Comparison of ENCODE assay signal across 8 cellular contexts in the genomic region with DNA sequence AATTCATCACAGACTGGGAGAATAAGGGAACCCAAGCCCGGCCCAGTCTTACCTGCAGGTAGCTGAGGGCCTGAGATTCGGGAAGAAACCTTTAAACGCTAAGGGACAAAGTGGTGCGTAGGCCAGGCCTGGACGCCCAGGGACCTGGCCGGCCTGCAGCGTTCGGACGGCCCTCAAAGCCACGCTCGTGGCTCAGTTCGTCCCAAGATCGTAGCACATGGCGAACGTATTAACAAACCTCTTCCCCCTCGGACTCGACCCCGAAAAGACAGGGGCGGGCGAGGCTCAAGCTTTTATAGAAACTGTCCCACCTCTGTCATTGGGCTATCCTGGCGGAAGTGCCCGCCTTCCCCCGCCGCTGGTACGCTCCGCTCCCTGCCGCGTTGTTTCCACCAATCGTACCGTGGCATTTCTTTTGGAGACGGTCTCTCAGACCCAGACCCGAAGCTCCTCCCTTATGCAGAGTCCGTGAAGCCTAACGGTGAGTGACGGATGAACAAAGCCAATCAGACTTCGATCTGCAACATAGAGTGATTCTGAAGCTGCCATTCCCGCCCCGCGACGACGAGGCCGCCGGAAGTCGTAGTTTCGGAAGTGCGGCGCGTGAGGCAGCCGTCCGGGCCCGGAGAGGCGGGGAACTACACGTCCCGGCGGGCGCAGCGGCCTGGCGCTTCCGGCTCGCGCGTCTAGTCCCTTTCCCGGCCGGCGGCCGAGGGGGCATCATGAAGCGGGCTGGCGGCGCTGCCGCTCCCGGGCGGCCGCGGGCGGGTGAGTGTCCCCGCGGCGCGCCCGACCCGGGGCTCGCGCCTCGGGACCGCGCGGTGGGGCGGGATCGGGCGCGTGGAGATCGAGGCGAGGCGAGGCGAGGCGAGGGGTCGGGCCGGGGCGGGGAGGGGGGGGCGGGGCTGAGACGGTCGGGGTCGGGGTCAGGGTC. TPM values are rescaled to one million over a fixed set of nuclear protein-coding genes. Genes with fewer than 3 reads are reported as not detected.
A peak's percentile ranks its signal among the peaks of the same experiment; 100 is the strongest.
DNase-seq lines count a peak whose midpoint lies in the region; ATAC-seq and TF ChIP-seq lines count a peak whose summit lies in the region.

A gene (plus strand): TSS at position 692 of the 934 bp plus-strand sequence. CDS start 8,139 bp downstream, outside the sequence.

- peaks cover 5% of the 10 kb centered on the region for H3K36me3 Mint-ChIP-seq in progenitor cell of endocrine pancreas (ENCODE audit: insufficient read depth)

- H3K9me3 ChIP-seq in left ventricle myocardium inferior (replicated peaks), result no peaks in the 10 kb centered on the region

- no peaks in the 10 kb centered on the region for H3K27me3 ChIP-seq in left ventricle myocardium inferior (ENCODE audit: low read depth)

- TF ChIP-seq CTCF in left ventricle myocardium inferior (IDR thresholded peaks at IDR 0.05; ENCODE audit: borderline replicate concordance), result no peak
- no peak for TF ChIP-seq CTCF in progenitor cell of endocrine pancreas (IDR thresholded peaks at IDR 0.05; ENCODE audit: unreplicated experiment)

- peak within 1 kb of the TSS; percentile 83 for H3K4me3 ChIP-seq in left ventricle myocardium inferior

- peaks cover 46% of the 10 kb centered on the region for H3K4me1 Mint-ChIP-seq in progenitor cell of endocrine pancreas (ENCODE audit: low read depth)

- DNase-seq in NCI-H187 (lab: John Stamatoyannopoulos, UW), result peak; percentile 100
- peak; percentile 91 to 100 (median 95) for DNase-seq in T-helper 2 cell
- DNase-seq in left ventricle myocardium inferior, result peak; percentile 98
- peak; percentile 97 for DNase-seq in progenitor cell of endocrine pancreas (ENCODE audit: low spot score, unreplicated experiment)
- peak; percentile 100 for DNase-seq in ureter (ENCODE audit: low spot score)

- peak within 1 kb of the TSS; percentile 97 for H3K4me3 Mint-ChIP-seq in progenitor cell of endocrine pancreas (ENCODE audit: low read depth)

- ATAC-seq in GM18498 (IDR thresholded peaks at IDR 0.05; ENCODE audit: unreplicated experiment), result peak; percentile 82
- ATAC-seq in HG02938 (IDR thresholded peaks at IDR 0.05; ENCODE audit: unreplicated experiment), result peak; percentile 93

- no peaks in the 10 kb centered on the region for H3K27me3 Mint-ChIP-seq in progenitor cell of endocrine pancreas

- H3K27ac ChIP-seq in angular gyrus (ENCODE audit: low read depth, low read length) (peak within 1 kb of the TSS; percentile 85), left ventricle myocardium inferior (replicated peaks) (peak within 1 kb of the TSS; percentile 89)

- H3K27ac Mint-ChIP-seq in progenitor cell of endocrine pancreas, result peak within 1 kb of the TSS; percentile 95

- intact Hi-C loops in left ventricle myocardium inferior (cut with micrococcal nuclease), result no loop called here

- no peaks in the 10 kb centered on the region for H3K9me3 Mint-ChIP-seq in progenitor cell of endocrine pancreas (ENCODE audit: low read depth)

- H3K4me1 ChIP-seq in left ventricle myocardium inferior, result peaks cover 92% of the 10 kb centered on the region

- peaks cover 8% of the 10 kb centered on the region for H3K36me3 ChIP-seq in left ventricle myocardium inferior

RNA-seq across cellular contexts. Expression of the gene that starts here (rescaled TPM):
- total RNA-seq in left ventricle myocardium inferior (26.0 TPM), progenitor cell of endocrine pancreas (79.6 and 85.2 TPM in 2 replicates), ureter (76.2 TPM)

Comparison
In these comparisons a context has a peak if more than half of its experiments do, and no peak if none do; other contexts are left out.
1. Peak in every context shown above with its lines: DNase-seq, ATAC-seq, H3K4me3 ChIP-seq and H3K27ac ChIP-seq.